ENCODE assay signal across 8 cellular contexts in the genomic region with DNA sequence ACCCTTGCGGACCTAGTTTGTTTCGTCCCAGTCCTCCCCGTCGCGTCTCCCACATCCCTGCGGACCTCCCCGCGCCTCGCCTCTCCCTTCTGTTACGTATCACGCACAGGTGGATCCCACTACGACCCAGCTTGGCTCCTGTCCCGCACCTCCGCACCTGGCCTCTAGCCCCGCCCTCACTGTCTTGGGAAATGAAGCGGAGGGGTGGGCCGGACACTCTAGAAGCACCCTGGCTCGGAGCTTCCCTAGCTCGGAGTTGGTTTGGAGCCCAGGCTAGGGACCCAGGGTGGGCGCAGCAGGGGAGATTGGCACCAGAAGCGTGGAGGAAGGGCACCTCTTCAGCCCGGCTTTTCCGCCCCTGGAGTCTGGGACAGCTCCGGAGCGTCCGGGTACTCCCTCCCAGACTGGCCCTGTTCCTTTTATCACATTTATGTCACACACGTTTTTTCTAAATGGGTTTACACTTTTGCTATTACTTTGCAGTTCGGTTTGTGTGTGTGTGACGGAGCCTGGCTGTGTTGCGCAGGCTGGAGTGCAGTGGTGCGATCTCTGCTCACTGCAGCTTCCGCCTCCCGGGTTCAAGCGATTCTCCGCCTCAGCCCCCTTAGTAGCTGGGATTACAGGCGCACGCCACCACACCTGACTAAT. TPM values are rescaled to one million over a fixed set of nuclear protein-coding genes. Genes with fewer than 3 reads are reported as not detected.
DNase-seq lines count a peak whose midpoint lies in the region; ATAC-seq and TF ChIP-seq lines count a peak whose summit lies in the region.

No MANE protein-coding gene starts in this region.

- H3K27me3 Mint-ChIP-seq in IgD-negative memory B cell = no peaks in the 10 kb centered on the region

- in situ Hi-C loops in astrocyte of the cerebellum (cut with HindIII; ENCODE audit: low sequenced_read_pairs) = no loop called here

- DNase-seq in D341Med (ENCODE audit: low spot score) (peak; percentile 63), SK-N-MC (ENCODE audit: low read depth, low spot score) (no peak), astrocyte of the cerebellum (ENCODE audit: low read depth) (no peak), sciatic nerve (ENCODE audit: low spot score) (peak; percentile 86), epidermal melanocyte (ENCODE audit: insufficient read length, low spot score) (no peak)

- intact Hi-C loops in sciatic nerve (cut with DNase I) = no loop called here

- no peaks in the 10 kb centered on the region for H3K9me3 Mint-ChIP-seq in IgD-negative memory B cell

- no peaks in the 10 kb centered on the region for H3K9me3 ChIP-seq in SK-N-MC (ENCODE audit: low read depth, low read length)

- H3K27ac ChIP-seq in SK-N-MC = no peak overlapping the region

- H3K27ac Mint-ChIP-seq in IgD-negative memory B cell = peak overlapping the region; percentile 99 to 100 (median 99)

- peak; percentile 25 for ATAC-seq in sciatic nerve
- no peak for ATAC-seq in GM19035 (IDR thresholded peaks at IDR 0.05; ENCODE audit: unreplicated experiment)

- H3K36me3 Mint-ChIP-seq in IgD-negative memory B cell = peaks cover 1% of the 10 kb centered on the region

- no peak for TF ChIP-seq CTCF in astrocyte of the cerebellum (IDR thresholded peaks at IDR 0.05; ENCODE audit: low read depth, low read length, missing control alignments)

- H3K4me3 ChIP-seq in SK-N-MC (peak overlapping the region; percentile 81), astrocyte of the cerebellum (ENCODE audit: low read depth, low read length) (peak overlapping the region; percentile 52), iPS-11a (ENCODE audit: low read depth, low read length) (peak overlapping the region; percentile 47)

- peak overlapping the region; percentile 94 to 98 (median 96) for H3K4me3 Mint-ChIP-seq in IgD-negative memory B cell

- no peaks in the 10 kb centered on the region; the same call in 1 of the 2 replicates for H3K36me3 ChIP-seq in SK-N-MC (ENCODE audit: insufficient read depth, low read length)

- H3K4me1 Mint-ChIP-seq in IgD-negative memory B cell = peaks cover 6 to 16% (median 12%) of the 10 kb centered on the region in 3 donors

- peak overlapping the region; percentile 75 for H3K9ac ChIP-seq in SK-N-MC (ENCODE audit: insufficient read length)

RNA-seq across cellular contexts. Expression of a gene that starts 1.4 kb away (rescaled TPM):
- 6.2 TPM for polyA plus RNA-seq in IgD-negative memory B cell
- total RNA-seq in sciatic nerve = not detected

RNA-seq across cellular contexts. Expression of a gene that starts 5.2 kb away (rescaled TPM):
- polyA plus RNA-seq in IgD-negative memory B cell = 45.1 TPM
- total RNA-seq in sciatic nerve = 46.3 TPM

RNA-seq across cellular contexts. Expression of a gene that starts 12.4 kb away (rescaled TPM):
- 22.2 TPM for polyA plus RNA-seq in IgD-negative memory B cell
- total RNA-seq in sciatic nerve = 38.5 TPM

RNA-seq across cellular contexts. Expression of a gene that starts 18.9 kb away (rescaled TPM):
- polyA plus RNA-seq in IgD-negative memory B cell = 105 TPM
- total RNA-seq in sciatic nerve = 134 TPM

RNA-seq across cellular contexts. Expression of a gene that starts 57.7 kb away (rescaled TPM):
- polyA plus RNA-seq in IgD-negative memory B cell = 3.3 TPM
- 15.4 TPM for total RNA-seq in sciatic nerve

Comparison
In these comparisons a context has a peak if more than half of its experiments do, and no peak if none do; other contexts are left out.
1. DNase-seq: peak in D341Med (single experiment) and sciatic nerve (single experiment); none in SK-N-MC (single experiment), astrocyte of the cerebellum (single experiment) and epidermal melanocyte (single experiment).
2. Peak in every context shown above with its lines, with median percentiles within 50 percentile points of each other: H3K4me3 ChIP-seq.